ENCODE assay signal across 8 cellular contexts in the genomic region with DNA sequence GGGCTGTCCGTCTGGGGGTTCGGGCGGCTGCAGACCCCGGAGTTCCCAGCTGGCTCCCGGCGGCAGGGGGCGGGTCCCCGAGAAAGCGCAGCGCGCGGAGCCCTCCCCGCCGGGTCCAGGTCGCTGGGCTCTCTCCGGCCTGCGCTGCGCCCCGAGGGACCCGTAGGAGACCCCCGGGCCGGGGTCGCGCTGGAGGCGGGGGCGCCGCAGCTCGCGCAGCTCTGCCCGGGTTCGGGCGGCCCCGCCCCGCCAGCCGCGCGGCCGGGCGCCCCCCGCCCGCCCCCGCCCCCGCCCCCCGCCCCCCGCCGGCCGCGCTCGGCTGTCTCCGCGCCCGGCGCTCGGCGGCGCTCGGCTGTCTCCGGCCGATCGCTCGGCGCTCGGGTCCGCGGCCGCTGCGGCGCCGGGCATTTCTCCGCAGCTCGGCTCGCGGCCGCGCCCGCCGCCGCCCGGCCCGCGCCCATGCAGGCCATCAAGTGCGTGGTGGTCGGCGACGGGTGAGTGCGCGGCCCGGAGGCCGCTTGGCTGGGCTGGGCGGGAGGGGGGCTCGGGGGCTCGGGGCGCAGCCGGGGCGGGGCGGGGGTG. TPM values are rescaled to one million over a fixed set of nuclear protein-coding genes. Genes with fewer than 3 reads are reported as not detected.
DNase-seq lines count a peak whose midpoint lies in the region; ATAC-seq, FAIRE-seq and TF ChIP-seq lines count a peak whose summit lies in the region.

A gene (plus strand): TSS at position 376 of the 582 bp plus-strand sequence. CDS start 84 bp downstream, at position 460.

- H3K4me3 Mint-ChIP-seq in endodermal cell (peak within 1 kb of the TSS; percentile 55), natural killer cell (peak within 1 kb of the TSS; percentile 93)

- H3K9me3 ChIP-seq in BLaER1 treated with 17β-estradiol and CSF1 and Interleukin-3, amounts not matched to agents 10 nM and 100 nM (replicated peaks in 1 of 11): no peaks in the 10 kb centered on the region
- no peaks in the 10 kb centered on the region for H3K9me3 ChIP-seq in RWPE2 (ENCODE audit: severe bottlenecking)
- H3K9me3 ChIP-seq in endodermal cell (ENCODE audit: control insufficient read depth, low read length): no peaks in the 10 kb centered on the region

- H3K27me3 ChIP-seq in BLaER1 treated with 17β-estradiol and CSF1 and Interleukin-3, amounts not matched to agents 10 nM and 100 nM: peaks cover 0 to 20% (median 18%) of the 10 kb centered on the region in 11 experiments; a peak in 19 of 22 replicates
- H3K27me3 ChIP-seq in RWPE2 (ENCODE audit: insufficient read depth, poor library complexity, severe bottlenecking): no peaks in the 10 kb centered on the region
- H3K27me3 ChIP-seq in endodermal cell (ENCODE audit: control insufficient read depth, insufficient read depth, low read length, poor library complexity, severe bottlenecking): no peaks in the 10 kb centered on the region

- H3K9me3 Mint-ChIP-seq in endodermal cell (no peaks in the 10 kb centered on the region), natural killer cell (no peaks in the 10 kb centered on the region)

- FAIRE-seq in H54 (lab: Jason Lieb, UNC): no peak

- DNase-seq in H54 (ENCODE audit: insufficient read length, low spot score): peak; percentile 65
- DNase-seq in RWPE2 (ENCODE audit: low spot score): no peak
- peak; percentile 85 for DNase-seq in endodermal cell
- no peak for DNase-seq in natural killer cell
- no peak for DNase-seq in LoVo (ENCODE audit: low spot score)

- ATAC-seq in RWPE2 (ENCODE audit: low read depth): peak; percentile 11
- peak; percentile 4 to 20 (median 6) for ATAC-seq in natural killer cell
- ATAC-seq in HG03095 (IDR thresholded peaks at IDR 0.05; ENCODE audit: unreplicated experiment): no peak
- ATAC-seq in GM21576 (IDR thresholded peaks at IDR 0.05; ENCODE audit: unreplicated experiment): no peak

- peaks cover 13% of the 10 kb centered on the region for H3K36me3 Mint-ChIP-seq in endodermal cell (ENCODE audit: low read depth)
- no peaks in the 10 kb centered on the region for H3K36me3 Mint-ChIP-seq in natural killer cell

- peak within 1 kb of the TSS; percentile 56 to 74 (median 67) for H3K4me3 ChIP-seq in BLaER1 treated with 17β-estradiol and CSF1 and Interleukin-3, amounts not matched to agents 10 nM and 100 nM
- H3K4me3 ChIP-seq in RWPE2 (ENCODE audit: severe bottlenecking) (peak within 1 kb of the TSS; percentile 46), endodermal cell (ENCODE audit: low read length) (peak within 1 kb of the TSS; percentile 75)

- H3K4me1 ChIP-seq in BLaER1 treated with 17β-estradiol and CSF1 and Interleukin-3, amounts not matched to agents 10 nM and 100 nM: peaks cover 33 to 57% (median 46%) of the 10 kb centered on the region in 10 experiments
- H3K4me1 ChIP-seq in RWPE2 (ENCODE audit: insufficient read depth, poor library complexity, severe bottlenecking): no peaks in the 10 kb centered on the region
- no peaks in the 10 kb centered on the region for H3K4me1 ChIP-seq in endodermal cell (ENCODE audit: control insufficient read depth, insufficient read depth, low read length)

- no peak within 1 kb of the TSS for H3K27ac Mint-ChIP-seq in endodermal cell
- H3K27ac Mint-ChIP-seq in natural killer cell: peak within 1 kb of the TSS in 1 of 2 donors; percentile 58

- H3K9ac ChIP-seq in BLaER1 treated with 17β-estradiol and CSF1 and Interleukin-3, amounts not matched to agents 10 nM and 100 nM: peak within 1 kb of the TSS; percentile 54 to 81 (median 71); a peak in 21 of 22 replicates
- no peak within 1 kb of the TSS for H3K9ac ChIP-seq in endodermal cell (ENCODE audit: extremely low read depth, low read length, poor library complexity, severe bottlenecking)

- no peak for TF ChIP-seq POLR2A in H54 (IDR thresholded peaks at IDR 0.05; ENCODE audit: low read depth, low read length)

- intact Hi-C loops in natural killer cell (cut with micrococcal nuclease): no loop called here

- H3K27me3 Mint-ChIP-seq in endodermal cell (ENCODE audit: insufficient read depth): no peaks in the 10 kb centered on the region
- H3K27me3 Mint-ChIP-seq in natural killer cell (ENCODE audit: low read depth in 2 of 2): peaks cover 0 to 6% of the 10 kb centered on the region in 2 donors

- 0 to 3% methylated on average over 21 to 91 of the region's 96 CpGs for WGBS in endodermal cell (ENCODE audit: insufficient coverage in 1 of 2, insufficient read length in 1 of 2), 2 experiments

- H3K4me2 ChIP-seq in BLaER1 treated with 17β-estradiol and CSF1 and Interleukin-3, amounts not matched to agents 10 nM and 100 nM: peak within 1 kb of the TSS; percentile 95 to 100 (median 99)

- H4K20me1 ChIP-seq in BLaER1 treated with 17β-estradiol and CSF1 and Interleukin-3, amounts not matched to agents 10 nM and 100 nM: peaks cover 0 to 80% (median 35%) of the 10 kb centered on the region in 11 experiments; a peak in 17 of 22 replicates

- H3K36me3 ChIP-seq in BLaER1 treated with 17β-estradiol and CSF1 and Interleukin-3, amounts not matched to agents 10 nM and 100 nM: peaks cover 0 to 39% (median 4%) of the 10 kb centered on the region in 11 experiments; a peak in 6 of 22 replicates
- H3K36me3 ChIP-seq in RWPE2 (ENCODE audit: low read depth): peaks cover 15% of the 10 kb centered on the region
- no peaks in the 10 kb centered on the region for H3K36me3 ChIP-seq in endodermal cell (ENCODE audit: control insufficient read depth, insufficient read depth, low read length)

- TF ChIP-seq CTCF in RWPE2 (IDR thresholded peaks at IDR 0.05; ENCODE audit: poor library complexity, severe bottlenecking) (no peak), endodermal cell (conservative IDR thresholded peaks at IDR 0.05) (no peak), natural killer cell (IDR thresholded peaks at IDR 0.05) (no peak)

- H3K4me1 Mint-ChIP-seq in endodermal cell (no peaks in the 10 kb centered on the region), natural killer cell (peaks cover 0 to 23% of the 10 kb centered on the region in 2 donors)

- peak within 1 kb of the TSS in 9 of 11 experiments; percentile 31 to 74 (median 52); a peak in 17 of 22 replicates for H3K27ac ChIP-seq in BLaER1 treated with 17β-estradiol and CSF1 and Interleukin-3, amounts not matched to agents 10 nM and 100 nM
- peak within 1 kb of the TSS; percentile 52 for H3K27ac ChIP-seq in RWPE2 (ENCODE audit: poor library complexity, severe bottlenecking)
- no peak within 1 kb of the TSS for H3K27ac ChIP-seq in endodermal cell (ENCODE audit: low read depth, low read length)

RNA-seq across cellular contexts. Expression of the gene that starts here (rescaled TPM):
- total RNA-seq in endodermal cell: 10 to 100 TPM; 45.7 to 53.9 TPM
- 58.8 TPM for polyA plus RNA-seq in endodermal cell (2013, experiment 1 of 2)
- 53.5 TPM for polyA plus RNA-seq in endodermal cell (2013, experiment 2 of 2)
- 1 to 10 TPM in 2 of 3 donors, under 1 TPM in 1; 0.61 to 2.2 (median 2.1) TPM for total RNA-seq in natural killer cell

Comparison
In these comparisons a context has a peak if more than half of its experiments do, and no peak if none do; other contexts are left out.
1. RNA of the gene that starts here (total RNA-seq): 45.7 to 53.9 TPM in endodermal cell; 0.61 to 2.2 TPM in natural killer cell; every median in the first group is over 10 times any median in the second.
2. DNase-seq: peak in H54 (single experiment) and endodermal cell (single experiment); none in RWPE2 (single experiment), natural killer cell (single experiment) and LoVo (single experiment).
3. ATAC-seq: peak in RWPE2 (single experiment) and natural killer cell (3 of 3); none in HG03095 (single experiment) and GM21576 (single experiment).
4. Peak in every context shown above with its lines, with median percentiles within 50 percentile points of each other: H3K4me3 ChIP-seq.